In the genomic region with DNA sequence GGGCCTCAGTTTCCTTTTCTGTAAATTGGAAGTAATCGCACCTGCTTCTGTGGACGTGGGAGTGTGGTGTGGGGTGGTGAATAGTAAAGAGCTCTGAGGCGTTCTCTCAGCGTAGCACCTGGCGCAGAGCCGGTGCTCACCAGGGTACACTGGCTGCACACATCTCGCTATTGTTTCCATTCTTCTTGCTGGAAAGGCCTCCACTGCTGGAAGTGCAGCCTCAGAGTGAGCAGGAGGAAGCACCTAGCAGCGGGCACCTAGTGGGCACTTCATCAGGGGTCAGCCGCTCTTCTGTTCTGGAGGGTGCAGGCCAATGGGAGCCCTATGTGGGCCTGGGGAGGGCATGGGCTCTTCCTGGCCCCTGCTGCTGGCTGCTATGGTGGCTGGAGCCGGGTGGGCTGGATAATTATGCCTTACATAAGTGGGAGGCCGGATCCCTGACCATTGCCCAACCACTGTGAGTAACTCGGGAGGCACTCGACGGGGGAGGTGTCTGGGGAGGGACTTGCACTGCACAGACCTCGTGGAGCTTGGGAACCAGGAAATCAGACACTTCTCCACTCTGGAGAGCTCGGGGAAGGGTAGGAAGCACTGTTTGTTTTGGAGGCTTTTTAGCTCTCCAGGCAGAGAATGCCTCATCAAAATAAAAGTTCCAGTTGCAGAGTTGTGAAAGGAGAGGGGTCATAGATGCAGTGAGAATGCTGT, we compare ENCODE assay signal across 8 cellular contexts. TPM values are rescaled to one million over a fixed set of nuclear protein-coding genes. Genes with fewer than 3 reads are reported as not detected.
DNase-seq lines count a peak whose midpoint lies in the region; ATAC-seq and TF ChIP-seq lines count a peak whose summit lies in the region.

No MANE protein-coding gene starts in this region.

- intact Hi-C loops in left ventricle myocardium inferior (cut with micrococcal nuclease) = loop anchor here (10.0 kb wide), 1 partner anchor 169 kb away; no protein-coding TSS in a partner anchor
- intact Hi-C loops in prostate gland (cut with DNase I) = loop anchor here (5.0 kb wide), 2 partner anchors 36 to 171 kb away; no protein-coding TSS in a partner anchor

- no peaks in the 10 kb centered on the region for H3K9me3 ChIP-seq in adipocyte (ENCODE audit: control insufficient read depth, low read length)
- no peaks in the 10 kb centered on the region for H3K9me3 ChIP-seq in left ventricle myocardium inferior (replicated peaks)
- H3K9me3 ChIP-seq in prostate gland = no peaks in the 10 kb centered on the region

- H3K27me3 ChIP-seq in adipocyte (replicated peaks; ENCODE audit: control insufficient read depth, insufficient read depth, low read length) (no peaks in the 10 kb centered on the region), left ventricle myocardium inferior (ENCODE audit: low read depth) (no peaks in the 10 kb centered on the region), prostate gland (replicated peaks; ENCODE audit: insufficient read depth) (no peaks in the 10 kb centered on the region)

- H3K27ac ChIP-seq in left ventricle myocardium inferior (replicated peaks) (peak overlapping the region; percentile 97), prostate gland (peak overlapping the region; percentile 86 to 88)

- H3K36me3 ChIP-seq in adipocyte (ENCODE audit: control insufficient read depth, insufficient read depth, low read length, severe bottlenecking) = peaks cover under 1% of the 10 kb centered on the region
- H3K36me3 ChIP-seq in left ventricle myocardium inferior = no peaks in the 10 kb centered on the region
- H3K36me3 ChIP-seq in prostate gland = no peaks in the 10 kb centered on the region

- peak; percentile 92 for DNase-seq in AG08395 (ENCODE audit: low spot score)
- DNase-seq in H4 (ENCODE audit: low spot score) = peak; percentile 97
- DNase-seq in NCI-H510A treated with DMSO at 0.1 percent for 48 hours (lab: John Stamatoyannopoulos, UW) = peak; percentile 97
- DNase-seq in adipocyte (ENCODE audit: low read depth) = peak; percentile 99
- DNase-seq in left ventricle myocardium inferior = peak; percentile 86
- DNase-seq in prostate gland (ENCODE audit: low spot score) = peak; percentile 83

- WGBS in prostate gland = under 1% methylated on average over 14 of the region's 16 CpGs

- peak overlapping the region; percentile 95 for H3K9ac ChIP-seq in adipocyte (ENCODE audit: low read length)

- H3K4me3 ChIP-seq in adipocyte (ENCODE audit: low read length) (peak overlapping the region; percentile 97), left ventricle myocardium inferior (peak overlapping the region; percentile 85), prostate gland (peak overlapping the region; percentile 82)

- H3K4me1 ChIP-seq in adipocyte (ENCODE audit: control insufficient read depth, insufficient read depth, low read length) = peaks cover 60% of the 10 kb centered on the region
- H3K4me1 ChIP-seq in left ventricle myocardium inferior = peaks cover 90% of the 10 kb centered on the region
- peaks cover 29% of the 10 kb centered on the region for H3K4me1 ChIP-seq in prostate gland (replicated peaks)

- ATAC-seq in HG02852 (IDR thresholded peaks at IDR 0.05; ENCODE audit: unreplicated experiment) (no peak), GM21737 (IDR thresholded peaks at IDR 0.05; ENCODE audit: unreplicated experiment) (no peak)

- TF ChIP-seq POLR2A in prostate gland (IDR thresholded peaks at IDR 0.05) = peak; percentile 60

- TF ChIP-seq CTCF in left ventricle myocardium inferior (IDR thresholded peaks at IDR 0.05; ENCODE audit: borderline replicate concordance) (no peak), prostate gland (IDR thresholded peaks at IDR 0.05) (no peak)

RNA-seq across cellular contexts. Expression of gene MAP2K3, which starts 1.7 kb away (rescaled TPM):
- total RNA-seq in H4 (2014; rRNA removed; shearing (Covaris generic)) = 5.8 and 7.6 TPM in 2 replicates
- total RNA-seq in left ventricle myocardium inferior = 41.7 TPM
- 10 to 100 TPM; 24.0 to 25.9 TPM for total RNA-seq in prostate gland

RNA-seq across cellular contexts. Expression of gene NATD1, which starts 33.0 kb away (rescaled TPM):
- 0.21 and 0.81 TPM in 2 replicates for total RNA-seq in H4 (2014; rRNA removed; shearing (Covaris generic))
- 17.7 TPM for total RNA-seq in left ventricle myocardium inferior
- 10 to 100 TPM; 16.5 to 26.3 TPM for total RNA-seq in prostate gland
